In genomic region chr7:116165717-116166116, GRCh38 we compare ENCODE assay signal across 12 cellular contexts.
DNase-seq lines count a peak whose midpoint lies in the region; ATAC-seq, FAIRE-seq and TF ChIP-seq lines count a peak whose summit lies in the region.
"Had no signal": no experiment of that assay in that cellular context is flagged by ENCODE, and none has a peak within 500 bp of the region (broad histone marks: within the 10 kb centered on the region; RNA-seq: fewer than 3 reads in every experiment).

No MANE protein-coding gene starts in this region.

- no peak for TF ChIP-seq CTCF in nephron progenitor cell (IDR thresholded peaks at IDR 0.05)

- peak overlapping the region; percentile 89 for H3K27ac Mint-ChIP-seq in dendritic cell treated with granulocyte-macrophage colony-stimulating factor and Interleukin-4, amounts not matched to agents 40 ng/mL and 50 ng/mL, for 4 days
- H3K27ac Mint-ChIP-seq in nephron progenitor cell = no peak overlapping the region
- H3K27ac Mint-ChIP-seq: T-helper 1 cell treated with Interleukin-12 subunit alpha and Interleukin-12 subunit beta and Interleukin-4 antibody, amounts not matched to agents 30 μg/mL and 1 μg/mL, for 36 hours had no signal

- DNase-seq in nephron progenitor cell (no peak), NCI-H69 (lab: John Stamatoyannopoulos, UW) (no peak), hepatic stellate cell (ENCODE audit: low spot score) (no peak), H54 (ENCODE audit: insufficient read length, low spot score) (no peak)
- DNase-seq: activated naive CD4-positive, alpha-beta T cell; NCI-H2081 had no signal

- no peaks in the 10 kb centered on the region for H3K27me3 Mint-ChIP-seq in dendritic cell treated with granulocyte-macrophage colony-stimulating factor and Interleukin-4, amounts not matched to agents 40 ng/mL and 50 ng/mL, for 4 days
- H3K27me3 Mint-ChIP-seq in nephron progenitor cell (ENCODE audit: low read depth, poor library complexity) = peaks cover 5% of the 10 kb centered on the region

- H3K4me3 Mint-ChIP-seq in dendritic cell treated with granulocyte-macrophage colony-stimulating factor and Interleukin-4, amounts not matched to agents 40 ng/mL and 50 ng/mL, for 4 days = peak overlapping the region; percentile 14
- H3K4me3 Mint-ChIP-seq in nephron progenitor cell = no peak overlapping the region
- H3K4me3 Mint-ChIP-seq: T-helper 1 cell treated with Interleukin-12 subunit alpha and Interleukin-12 subunit beta and Interleukin-4 antibody, amounts not matched to agents 30 μg/mL and 1 μg/mL, for 36 hours had no signal

- no peak for FAIRE-seq in H54 (lab: Jason Lieb, UNC)

- H3K4me1 Mint-ChIP-seq in dendritic cell treated with granulocyte-macrophage colony-stimulating factor and Interleukin-4, amounts not matched to agents 40 ng/mL and 50 ng/mL, for 4 days (ENCODE audit: low read depth) = peaks cover 72% of the 10 kb centered on the region
- peaks cover 12% of the 10 kb centered on the region for H3K4me1 Mint-ChIP-seq in nephron progenitor cell

- no peaks in the 10 kb centered on the region for H3K36me3 Mint-ChIP-seq in dendritic cell treated with granulocyte-macrophage colony-stimulating factor and Interleukin-4, amounts not matched to agents 40 ng/mL and 50 ng/mL, for 4 days (ENCODE audit: low read depth)
- no peaks in the 10 kb centered on the region for H3K36me3 Mint-ChIP-seq in nephron progenitor cell (ENCODE audit: low read depth)

- intact Hi-C loops in dendritic cell treated with granulocyte-macrophage colony-stimulating factor and Interleukin-4, amounts not matched to agents 40 ng/mL and 50 ng/mL, for 4 days (cut with micrococcal nuclease) = no loop called here

- no peak for TF ChIP-seq POLR2A in H54 (IDR thresholded peaks at IDR 0.05; ENCODE audit: low read depth, low read length)

- ATAC-seq in GM18508 (IDR thresholded peaks at IDR 0.05; ENCODE audit: insufficient read depth, unreplicated experiment) (peak; percentile 73), GM21717 (IDR thresholded peaks at IDR 0.05; ENCODE audit: unreplicated experiment) (peak; percentile 59), HG03432 (IDR thresholded peaks at IDR 0.05; ENCODE audit: unreplicated experiment) (peak; percentile 72)
- ATAC-seq: HCT116 had no signal

- no peaks in the 10 kb centered on the region for H3K9me3 Mint-ChIP-seq in dendritic cell treated with granulocyte-macrophage colony-stimulating factor and Interleukin-4, amounts not matched to agents 40 ng/mL and 50 ng/mL, for 4 days
- no peaks in the 10 kb centered on the region for H3K9me3 Mint-ChIP-seq in nephron progenitor cell
- H3K9me3 Mint-ChIP-seq: T-helper 1 cell treated with Interleukin-12 subunit alpha and Interleukin-12 subunit beta and Interleukin-4 antibody, amounts not matched to agents 30 μg/mL and 1 μg/mL, for 36 hours had no signal
